In the genomic region with DNA sequence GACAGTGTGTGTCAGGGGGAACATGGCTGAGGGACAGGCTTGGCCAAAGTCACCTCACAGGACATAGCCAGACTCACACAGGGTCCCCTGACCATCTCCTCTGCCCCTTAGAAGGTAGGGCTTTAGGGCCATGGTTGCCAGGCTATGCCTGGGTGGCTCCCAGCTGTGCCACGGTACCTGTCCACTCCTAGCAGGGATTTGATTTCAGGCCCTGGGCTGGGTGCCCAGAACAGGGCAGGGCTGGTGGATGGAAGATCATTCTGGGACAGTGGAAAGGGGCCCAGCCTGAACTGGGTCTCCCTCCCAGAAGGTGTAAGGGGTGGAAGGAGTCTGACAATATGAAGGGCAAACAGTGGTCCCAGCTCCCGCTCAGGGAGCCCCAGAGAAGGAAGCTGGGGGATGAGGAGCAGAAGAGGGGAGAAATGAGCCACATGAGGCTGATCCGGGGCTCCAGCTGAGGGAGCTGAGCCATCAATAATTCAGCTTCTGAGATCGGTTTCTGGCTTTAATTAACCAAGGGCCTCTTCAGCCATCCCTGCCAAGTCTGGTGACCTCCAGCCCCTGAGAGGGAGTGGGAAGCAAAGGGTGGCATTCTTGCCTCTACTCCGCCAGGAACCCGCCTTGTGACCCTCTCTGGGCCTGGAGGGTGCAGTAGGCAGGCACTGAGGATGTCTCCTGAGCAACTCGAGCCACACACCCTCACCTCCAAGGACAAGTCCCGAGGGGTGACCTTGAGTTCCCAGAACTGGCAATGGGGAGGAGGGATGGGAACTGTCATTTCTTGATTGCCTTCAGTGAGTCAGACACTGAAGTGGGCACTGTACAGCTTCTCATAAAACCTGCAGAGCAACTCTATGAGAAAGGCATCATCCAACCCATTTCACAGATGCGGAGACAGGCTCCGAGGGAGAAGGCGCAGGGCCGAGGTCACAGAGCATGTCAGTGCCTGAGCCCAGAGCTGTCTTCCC, we compare ENCODE assay signal across 24 cellular contexts. TPM values are rescaled to one million over a fixed set of nuclear protein-coding genes. Genes with fewer than 3 reads are reported as not detected.
A peak's percentile ranks its signal among the peaks of the same experiment; 100 is the strongest.
DNase-seq lines count a peak whose midpoint lies in the region; ATAC-seq, FAIRE-seq and TF ChIP-seq lines count a peak whose summit lies in the region.
"Had no signal": no experiment of that assay in that cellular context is flagged by ENCODE, and none has a peak within 500 bp of the region (broad histone marks: within the 10 kb centered on the region; RNA-seq: fewer than 3 reads in every experiment).

No MANE protein-coding gene starts in this region.

- CTCF ChIA-PET in CD8-positive, alpha-beta T cell (lab: Charles Lee), result interaction anchor here (0.9 to 12.0 kb wide), 6 partner anchors 10 to 82 kb away, joined by 3 to 298 read pairs (median 8); a partner anchor contains a TSS

- no peak overlapping the region for H3K9ac ChIP-seq in adipocyte (ENCODE audit: low read length)

- no peaks in the 10 kb centered on the region for H3K9me3 ChIP-seq in left ventricle myocardium inferior (replicated peaks)
- no peaks in the 10 kb centered on the region for H3K9me3 ChIP-seq in adipocyte (ENCODE audit: control insufficient read depth, low read length)
- H3K9me3 ChIP-seq in suprapubic skin, result no peaks in the 10 kb centered on the region
- H3K9me3 ChIP-seq in CD8-positive, alpha-beta T cell (ENCODE audit: low read length), result no peaks in the 10 kb centered on the region

- H3K4me1 ChIP-seq in left ventricle myocardium inferior, result peaks cover 45% of the 10 kb centered on the region
- H3K4me1 ChIP-seq in adipocyte (ENCODE audit: control insufficient read depth, insufficient read depth, low read length), result peaks cover 7% of the 10 kb centered on the region
- H3K4me1 ChIP-seq in suprapubic skin, result peaks cover 57% of the 10 kb centered on the region
- H3K4me1 ChIP-seq in CD8-positive, alpha-beta T cell (ENCODE audit: insufficient read depth, low read length), result no peaks in the 10 kb centered on the region

- no peaks in the 10 kb centered on the region for H3K36me3 ChIP-seq in left ventricle myocardium inferior
- no peaks in the 10 kb centered on the region for H3K36me3 ChIP-seq in adipocyte (ENCODE audit: control insufficient read depth, insufficient read depth, low read length, severe bottlenecking)
- no peaks in the 10 kb centered on the region for H3K36me3 ChIP-seq in suprapubic skin
- no peaks in the 10 kb centered on the region for H3K36me3 ChIP-seq in CD8-positive, alpha-beta T cell (ENCODE audit: insufficient read depth, low read length)

- H3K27me3 Mint-ChIP-seq in CD8-positive, alpha-beta T cell (ENCODE audit: low read depth), result peaks cover 3% of the 10 kb centered on the region

- no peak overlapping the region for H3K4me3 Mint-ChIP-seq in CD8-positive, alpha-beta T cell
- H3K4me3 Mint-ChIP-seq: activated CD8-positive, alpha-beta T cell treated with anti-CD3 and anti-CD28 coated beads for 36 hours had no signal

- ATAC-seq in Right ventricle myocardium superior (ENCODE audit: poor library complexity), result peak; percentile 25
- ATAC-seq in left lobe of liver, result peak; percentile 48
- no peak for ATAC-seq in GM18519 (IDR thresholded peaks at IDR 0.05; ENCODE audit: low FRiP score, unreplicated experiment)
- ATAC-seq in CD8-positive, alpha-beta T cell, result no peak
- ATAC-seq: activated CD8-positive, alpha-beta T cell treated with anti-CD3 and anti-CD28 coated beads for 36 hours had no signal

- POLR2A ChIA-PET in CD8-positive, alpha-beta T cell (lab: Charles Lee), result interaction anchor here (0.9 kb wide), 1 partner anchor 55 kb away, joined by 3 read pairs; no protein-coding TSS in a partner anchor

- no peak overlapping the region for H3K27ac Mint-ChIP-seq in CD8-positive, alpha-beta T cell
- H3K27ac Mint-ChIP-seq: activated CD8-positive, alpha-beta T cell treated with anti-CD3 and anti-CD28 coated beads for 36 hours had no signal

- TF ChIP-seq POLR2A in suprapubic skin (IDR thresholded peaks at IDR 0.05), result no peak
- no peak for TF ChIP-seq POLR2A in GM12891 (IDR thresholded peaks at IDR 0.05; ENCODE audit: low read depth, low read length)

- no peaks in the 10 kb centered on the region for H3K36me3 Mint-ChIP-seq in CD8-positive, alpha-beta T cell

- intact Hi-C loops in Right ventricle myocardium superior (cut with DNase I) (no loop called here), left ventricle myocardium inferior (cut with micrococcal nuclease) (no loop called here)
- intact Hi-C loops in CD8-positive, alpha-beta T cell (cut with DNase I, micrococcal nuclease), result no loop called here

- no peak for FAIRE-seq in GM12891 (lab: Jason Lieb, UNC)
- FAIRE-seq: frontal cortex, GM18507 had no signal

- H3K9me3 Mint-ChIP-seq in CD8-positive, alpha-beta T cell, result no peaks in the 10 kb centered on the region
- H3K9me3 Mint-ChIP-seq: activated CD8-positive, alpha-beta T cell treated with anti-CD3 and anti-CD28 coated beads for 36 hours had no signal

- TF ChIP-seq CTCF in left ventricle myocardium inferior (IDR thresholded peaks at IDR 0.05; ENCODE audit: borderline replicate concordance) (no peak), suprapubic skin (IDR thresholded peaks at IDR 0.05) (no peak)
- no peak for TF ChIP-seq CTCF in CD8-positive, alpha-beta T cell (IDR thresholded peaks at IDR 0.05)

- DNase-seq in Right ventricle myocardium superior, result no peak
- DNase-seq in left ventricle myocardium inferior, result no peak
- DNase-seq in adipocyte (ENCODE audit: low read depth), result peak; percentile 60
- no peak for DNase-seq in left lobe of liver (ENCODE audit: low spot score)
- peak in 1 of 2 donors; percentile 61 for DNase-seq in suprapubic skin (ENCODE audit: low spot score in 2 of 2)
- no peak for DNase-seq in GM12891 (ENCODE audit: insufficient read length, low spot score)
- no peak for DNase-seq in CD8-positive, alpha-beta T cell
- DNase-seq: activated CD8-positive, alpha-beta T cell treated with anti-CD3 and anti-CD28 coated beads for 36 hours; activated naive CD4-positive, alpha-beta T cell; amygdala; islet precursor cell; NCI-H146; NCI-H2171; NCI-H526; nucleus accumbens; RPMI8226 had no signal

- peaks cover 2% of the 10 kb centered on the region for H3K4me1 Mint-ChIP-seq in CD8-positive, alpha-beta T cell (ENCODE audit: low read depth)

- TF ChIP-seq EP300 in suprapubic skin (IDR thresholded peaks at IDR 0.05), result no peak

- H3K27me3 ChIP-seq in left ventricle myocardium inferior (ENCODE audit: low read depth), result peaks cover 4% of the 10 kb centered on the region
- H3K27me3 ChIP-seq in adipocyte (replicated peaks; ENCODE audit: control insufficient read depth, insufficient read depth, low read length), result peaks cover 8% of the 10 kb centered on the region
- H3K27me3 ChIP-seq in suprapubic skin, result no peaks in the 10 kb centered on the region
- no peaks in the 10 kb centered on the region for H3K27me3 ChIP-seq in CD8-positive, alpha-beta T cell (ENCODE audit: insufficient read depth, low read length)

- H3K4me3 ChIP-seq in left ventricle myocardium inferior (no peak overlapping the region), adipocyte (ENCODE audit: low read length) (no peak overlapping the region), suprapubic skin (no peak overlapping the region)
- no peak overlapping the region for H3K4me3 ChIP-seq in CD8-positive, alpha-beta T cell (ENCODE audit: low read depth, low read length)

- no peak overlapping the region for H3K27ac ChIP-seq in left ventricle myocardium inferior (replicated peaks)
- peak overlapping the region; percentile 66 for H3K27ac ChIP-seq in suprapubic skin
- H3K27ac ChIP-seq in CD8-positive, alpha-beta T cell (ENCODE audit: low read depth, low read length), result no peak overlapping the region
- H3K27ac ChIP-seq: C4-2B, epithelial cell of prostate had no signal

- WGBS in suprapubic skin, result 44% methylated on average over 6 of the region's 12 CpGs

TF ChIP-seq in GM12891, 5 proteins besides CTCF, POLR2A, EP300 and RAD21:
- TF ChIP-seq PAX5 (IDR thresholded peaks at IDR 0.05; ENCODE audit: insufficient read depth, low read length, severe bottlenecking), result no peak
- no peak for TF ChIP-seq SPI1 (IDR thresholded peaks at IDR 0.05; ENCODE audit: low read depth, low read length)
- TF ChIP-seq TAF1 (IDR thresholded peaks at IDR 0.05; ENCODE audit: low read depth, low read length), result no peak
- no peak for TF ChIP-seq POU2F2 (IDR thresholded peaks at IDR 0.05; ENCODE audit: low read depth, low read length)
- no peak for TF ChIP-seq POLR2AphosphoS5 (IDR thresholded peaks at IDR 0.05; ENCODE audit: low read depth, low read length)

RNA-seq across cellular contexts. Expression of a gene that starts 2.1 kb away (rescaled TPM):
- total RNA-seq in Right ventricle myocardium superior (not detected), left ventricle myocardium inferior (not detected), left lobe of liver (not detected), suprapubic skin (10 to 100 TPM in 2 of 4 donors, 1 to 10 TPM in 2; 5.9 to 14.3 (median 10.3) TPM)
- polyA plus RNA-seq in GM12891 (2012; ENCODE audit: low read depth, missing spikeins), result 0.12 TPM
- total RNA-seq in CD8-positive, alpha-beta T cell, result not detected
- total RNA-seq: activated CD8-positive, alpha-beta T cell treated with anti-CD3 and anti-CD28 coated beads for 36 hours; frontal cortex; H4; myocyte; urinary bladder had no signal

RNA-seq across cellular contexts. Expression of a gene that starts 6.4 kb away (rescaled TPM):
- total RNA-seq in Right ventricle myocardium superior (15.8 TPM), left ventricle myocardium inferior (27.3 TPM), left lobe of liver (101 TPM), suprapubic skin (1 to 10 TPM; 2.3 to 7.1 (median 3.7) TPM)
- polyA plus RNA-seq in GM12891 (2012; ENCODE audit: low read depth, missing spikeins), result not detected
- not detected for total RNA-seq in CD8-positive, alpha-beta T cell
- total RNA-seq: activated CD8-positive, alpha-beta T cell treated with anti-CD3 and anti-CD28 coated beads for 36 hours; frontal cortex; H4; myocyte; urinary bladder had no signal

RNA-seq across cellular contexts. Expression of a gene that starts 11.4 kb away (rescaled TPM):
- total RNA-seq in Right ventricle myocardium superior (0.24 TPM), left ventricle myocardium inferior (0.16 TPM), left lobe of liver (not detected), suprapubic skin (under 1 TPM in 2 of 4 donors, not detected in 2; 0.36 to 0.81 TPM)
- 0.64 TPM for polyA plus RNA-seq in GM12891 (2012; ENCODE audit: low read depth, missing spikeins)
- 1 to 10 TPM in 1 of 2 experiments, not detected in 1; 1.1 TPM for total RNA-seq in CD8-positive, alpha-beta T cell

RNA-seq across cellular contexts. Expression of a gene that starts 14.3 kb away (rescaled TPM):
- total RNA-seq in Right ventricle myocardium superior (41.0 TPM), left ventricle myocardium inferior (45.2 TPM), left lobe of liver (7.1 TPM), suprapubic skin (100 to 1,000 TPM in 3 of 4 donors, 10 to 100 TPM in 1; 85.4 to 147 (median 137) TPM)
- 5.0 TPM for polyA plus RNA-seq in GM12891 (2012; ENCODE audit: low read depth, missing spikeins)
- total RNA-seq in CD8-positive, alpha-beta T cell, result 10 to 100 TPM; 17.5 to 19.9 TPM

RNA-seq across cellular contexts. Expression of a gene that starts 39.2 kb away (rescaled TPM):
- total RNA-seq in Right ventricle myocardium superior (0.43 TPM), left ventricle myocardium inferior (1.1 TPM), left lobe of liver (0.81 TPM), suprapubic skin (100 to 1,000 TPM; 142 to 176 (median 168) TPM)
- polyA plus RNA-seq in GM12891 (2012; ENCODE audit: low read depth, missing spikeins), result 25.2 TPM
- total RNA-seq in CD8-positive, alpha-beta T cell, result 100 to 1,000 TPM; 103 to 113 TPM
- total RNA-seq: frontal cortex, myocyte had no signal

Comparison
In these comparisons a context has a peak if more than half of its experiments do, and no peak if none do; other contexts are left out.
1. ATAC-seq: peak in Right ventricle myocardium superior (single experiment) and left lobe of liver (single experiment); none in GM18519 (single experiment) and CD8-positive, alpha-beta T cell (single experiment).